15 cellular contexts compared by ENCODE assay signal in genomic region chr2:118403658-118404451, GRCh38.
"Had no signal": no experiment of that assay in that cellular context is flagged by ENCODE, and none has a peak within 500 bp of the region (broad histone marks: within the 10 kb centered on the region; RNA-seq: fewer than 3 reads in every experiment).

No MANE protein-coding gene starts in this region.

- DNase-seq: activated CD4-positive, alpha-beta T cell treated with anti-CD3 and anti-CD28 coated beads for 4 hours; activated gamma-delta T cell; cerebellar nuclear complex; effector memory CD8-positive, alpha-beta T cell; glutamatergic neuron; midbrain; naive thymus-derived CD4-positive, alpha-beta T cell; stimulated activated CD4-positive, alpha-beta T cell treated with anti-CD3 and anti-CD28 coated beads, Interleukin-4, amount 100 ng/mL, for 4 hours; SW 1271; T-helper 9 cell; thyroid gland had no signal

- H3K27me3 Mint-ChIP-seq: dendritic cell treated with granulocyte-macrophage colony-stimulating factor and Interleukin-4, amounts not matched to agents 40 ng/mL and 50 ng/mL, for 4 days had no signal

- H3K27ac Mint-ChIP-seq: brain; dendritic cell treated with granulocyte-macrophage colony-stimulating factor and Interleukin-4, amounts not matched to agents 40 ng/mL and 50 ng/mL, for 4 days; effector memory CD8-positive, alpha-beta T cell; naive thymus-derived CD4-positive, alpha-beta T cell had no signal

- H3K36me3 Mint-ChIP-seq: brain had no signal

- H3K27ac ChIP-seq: skin epidermis, thyroid gland, vagina had no signal

- H3K4me1 Mint-ChIP-seq: brain; naive thymus-derived CD4-positive, alpha-beta T cell had no signal

- H3K4me3 Mint-ChIP-seq: brain; dendritic cell treated with granulocyte-macrophage colony-stimulating factor and Interleukin-4, amounts not matched to agents 40 ng/mL and 50 ng/mL, for 4 days; effector memory CD8-positive, alpha-beta T cell; naive thymus-derived CD4-positive, alpha-beta T cell had no signal

- ATAC-seq: effector memory CD8-positive, alpha-beta T cell; naive thymus-derived CD4-positive, alpha-beta T cell had no signal
